In the genomic region with DNA sequence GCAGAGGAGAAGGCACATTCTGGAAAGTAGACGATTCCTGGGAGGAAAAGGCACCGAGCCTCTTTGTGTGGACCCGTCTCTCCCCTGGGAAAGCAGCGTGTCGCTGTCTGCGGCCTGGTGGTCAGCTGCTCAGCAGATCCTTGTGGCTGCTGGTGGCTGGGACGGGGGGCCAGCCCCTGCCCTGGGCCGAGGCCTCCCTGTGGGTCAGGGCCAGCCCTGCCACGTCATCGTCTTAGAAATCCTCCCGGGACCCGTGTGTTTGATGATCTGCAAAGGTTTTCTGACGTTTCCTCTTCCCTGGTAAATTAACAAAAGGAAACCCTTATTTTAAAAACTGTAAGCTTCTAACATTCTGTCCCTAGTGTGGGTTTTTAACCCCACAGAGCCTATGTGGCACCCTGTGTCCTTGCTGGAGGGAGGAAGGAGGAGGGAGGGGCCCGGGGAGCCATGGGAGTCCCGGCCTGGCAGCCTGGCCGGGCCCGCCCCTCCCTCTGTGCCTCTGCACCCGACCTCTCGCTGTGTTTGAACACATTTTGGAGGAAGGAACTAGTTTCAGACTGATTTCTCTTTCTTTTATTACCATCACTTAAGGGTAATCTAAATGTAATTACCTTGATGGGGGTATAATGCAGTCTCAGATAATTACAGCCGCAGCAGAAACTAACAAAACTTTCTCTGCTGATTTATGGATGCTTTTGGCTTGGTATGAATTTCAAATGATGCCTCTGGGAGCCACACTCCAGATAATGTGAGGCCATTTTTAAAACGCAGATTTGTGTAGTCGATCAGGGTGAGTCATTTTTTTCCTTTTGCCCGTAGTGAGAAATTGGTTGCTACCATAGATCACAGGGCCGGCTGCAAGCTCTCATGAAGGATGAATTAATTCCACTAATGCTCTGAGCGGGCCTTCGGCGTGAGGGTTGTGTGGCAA, we compare ENCODE assay signal across 12 cellular contexts.
DNase-seq lines count a peak whose midpoint lies in the region; ATAC-seq and TF ChIP-seq lines count a peak whose summit lies in the region.
"Had no signal": no experiment of that assay in that cellular context is flagged by ENCODE, and none has a peak within 500 bp of the region (broad histone marks: within the 10 kb centered on the region; RNA-seq: fewer than 3 reads in every experiment).

No MANE protein-coding gene starts in this region.

- H2BK12ac ChIP-seq in mesenchymal stem cell (ENCODE audit: low read length in 2 of 2): peak overlapping the region in 1 of 2 experiments; percentile 22

- 47% methylated on average over 21 of the region's 27 CpGs for WGBS in mesenchymal stem cell

- H3K4me3 ChIP-seq in dorsolateral prefrontal cortex (peak overlapping the region in 1 of 59 donors; percentile 7), mesenchymal stem cell (ENCODE audit: insufficient read depth in 1 of 2, low read depth in 1 of 2, low read length in 2 of 2) (peak overlapping the region in 1 of 2 experiments; percentile 35), upper lobe of right lung (no peak overlapping the region), BE2C (ENCODE audit: low read depth, low read length) (no peak overlapping the region)
- H3K4me3 ChIP-seq: cardiac muscle cell had no signal

- no peak overlapping the region for H2AFZ ChIP-seq in mesenchymal stem cell (ENCODE audit: low read depth, low read length)

- peak overlapping the region; percentile 86 for H3K9ac ChIP-seq in mesenchymal stem cell (ENCODE audit: low read length)

- no peak overlapping the region for H3K23ac ChIP-seq in mesenchymal stem cell (ENCODE audit: low read length in 2 of 2)

- H3K27me3 ChIP-seq in dorsolateral prefrontal cortex (no peaks in the 10 kb centered on the region), mesenchymal stem cell (ENCODE audit: control insufficient read depth in 1 of 2, insufficient read depth in 1 of 2, low read length in 2 of 2) (no peaks in the 10 kb centered on the region), upper lobe of right lung (no peaks in the 10 kb centered on the region), BE2C (no peaks in the 10 kb centered on the region)
- H3K27me3 ChIP-seq: cardiac muscle cell had no signal

- H3K18ac ChIP-seq in mesenchymal stem cell (ENCODE audit: low read depth in 1 of 2, low read length in 2 of 2): peak overlapping the region; percentile 71 to 84

- H3K36me3 ChIP-seq in mesenchymal stem cell (ENCODE audit: control insufficient read depth in 1 of 2, insufficient read depth in 2 of 2, low read depth in 1 of 2, low read length in 2 of 2) (peaks cover 0 to 62% of the 10 kb centered on the region in 2 experiments), upper lobe of right lung (no peaks in the 10 kb centered on the region), BE2C (no peaks in the 10 kb centered on the region)
- H3K36me3 ChIP-seq: cardiac muscle cell had no signal

- H3K4me1 ChIP-seq in mesenchymal stem cell (ENCODE audit: control insufficient read depth, insufficient read depth, low read depth, low read length) (peaks cover 38% of the 10 kb centered on the region), upper lobe of right lung (no peaks in the 10 kb centered on the region), BE2C (no peaks in the 10 kb centered on the region)

- H3K4ac ChIP-seq in mesenchymal stem cell (ENCODE audit: low read depth in 1 of 2, low read length in 2 of 2): peak overlapping the region; percentile 20 to 67

- H2BK5ac ChIP-seq in mesenchymal stem cell (ENCODE audit: low read depth, low read length, poor library complexity, severe bottlenecking): no peak overlapping the region

- H2BK15ac ChIP-seq in mesenchymal stem cell (ENCODE audit: low read depth, poor library complexity, severe bottlenecking): no peak overlapping the region

- peaks cover 7% of the 10 kb centered on the region for H3K9me3 ChIP-seq in mesenchymal stem cell (ENCODE audit: control insufficient read depth, low read length)
- no peaks in the 10 kb centered on the region for H3K9me3 ChIP-seq in upper lobe of right lung
- H3K9me3 ChIP-seq in BE2C: no peaks in the 10 kb centered on the region

- no peak overlapping the region for H2AK5ac ChIP-seq in mesenchymal stem cell (ENCODE audit: low read length, severe bottlenecking)

- peak overlapping the region; percentile 3 for H3K4me2 ChIP-seq in mesenchymal stem cell (ENCODE audit: low read length, poor library complexity, severe bottlenecking)

- peak overlapping the region; percentile 74 for H4K91ac ChIP-seq in mesenchymal stem cell (ENCODE audit: low read length)

- intact Hi-C loops in dorsolateral prefrontal cortex (cut with DNase I) (no loop called here), upper lobe of right lung (cut with DNase I) (no loop called here)

- peaks cover 54% of the 10 kb centered on the region for H3K79me1 ChIP-seq in mesenchymal stem cell (replicated peaks; ENCODE audit: low read length, poor library complexity, severe bottlenecking)

- H4K8ac ChIP-seq in mesenchymal stem cell (ENCODE audit: low read length): peak overlapping the region; percentile 91

- peak overlapping the region; percentile 42 for H2BK120ac ChIP-seq in mesenchymal stem cell (ENCODE audit: low read depth, low read length)

- peak overlapping the region in 1 of 2 experiments; percentile 53 for H3K14ac ChIP-seq in mesenchymal stem cell (ENCODE audit: low read length in 2 of 2)

- ATAC-seq in upper lobe of right lung: no peak
- ATAC-seq in HG03460 (IDR thresholded peaks at IDR 0.05; ENCODE audit: unreplicated experiment): no peak
- ATAC-seq: activated CD8-positive, alpha-beta memory T cell treated with anti-CD3 and anti-CD28 coated beads, Interleukin-2, amount 10 ng/mL, durations not matched to agents 7 days and 5 days had no signal

- H3K27ac ChIP-seq in dorsolateral prefrontal cortex (peak overlapping the region in 44 of 59 donors; percentile 2 to 78 (median 48)), mesenchymal stem cell (ENCODE audit: low read length, poor library complexity, severe bottlenecking) (no peak overlapping the region), upper lobe of right lung (no peak overlapping the region)
- H3K27ac ChIP-seq: 22Rv1, cardiac muscle cell had no signal

- TF ChIP-seq CTCF in dorsolateral prefrontal cortex (IDR thresholded peaks at IDR 0.05 in 54 of 56, conservative IDR thresholded peaks at IDR 0.05 in 2 of 56; ENCODE audit: low read depth in 1 of 56, partially characterized antibody in 56 of 56): no peak
- no peak for TF ChIP-seq CTCF in upper lobe of right lung (IDR thresholded peaks at IDR 0.05)
- TF ChIP-seq CTCF in BE2C (IDR thresholded peaks at IDR 0.05; ENCODE audit: low read depth, low read length): no peak

- DNase-seq in NCI-H2227 (lab: John Stamatoyannopoulos, UW; ENCODE audit: unreplicated experiment) (peak; percentile 12), NCI-H2227 treated with DMSO at 0.1 percent for 48 hours (lab: John Stamatoyannopoulos, UW) (no peak), dorsolateral prefrontal cortex (peak in 7 of 10 donors; percentile 3 to 36 (median 28)), mesenchymal stem cell (peak; percentile 75), upper lobe of right lung (peak; percentile 46), GF-D8 (lab: John Stamatoyannopoulos, UW) (no peak), BE2C (no peak)
- DNase-seq: activated CD8-positive, alpha-beta memory T cell treated with anti-CD3 and anti-CD28 coated beads, Interleukin-2, amount 10 ng/mL, durations not matched to agents 7 days and 5 days; SW 1271 had no signal

Comparison
In these comparisons a context has a peak if more than half of its experiments do, and no peak if none do; other contexts are left out.
1. DNase-seq: peak in NCI-H2227 (single experiment), dorsolateral prefrontal cortex (7 of 10), mesenchymal stem cell (single experiment) and upper lobe of right lung (single experiment); none in NCI-H2227 treated with DMSO at 0.1 percent for 48 hours (single experiment), GF-D8 (single experiment) and BE2C (single experiment).
2. H3K27ac ChIP-seq: peak in dorsolateral prefrontal cortex (44 of 59); none in mesenchymal stem cell (single experiment) and upper lobe of right lung (single experiment).